Comparison of ENCODE assay signal across 9 cellular contexts in genomic region chr1:18643154-18644012, GRCh38. TPM values are rescaled to one million over a fixed set of nuclear protein-coding genes. Genes with fewer than 3 reads are reported as not detected.
DNase-seq lines count a peak whose midpoint lies in the region; ATAC-seq and TF ChIP-seq lines count a peak whose summit lies in the region.
"Had no signal": no experiment of that assay in that cellular context is flagged by ENCODE, and none has a peak within 500 bp of the region (broad histone marks: within the 10 kb centered on the region; RNA-seq: fewer than 3 reads in every experiment).

No MANE protein-coding gene starts in this region.

- H3K4me3 Mint-ChIP-seq in WTC11 (peak overlapping the region; percentile 61), mesothelial cell of epicardium (peak overlapping the region; percentile 52)
- H3K4me3 Mint-ChIP-seq in activated T-helper 17 cell treated with anti-CD3 and anti-CD28 coated beads, Interleukin-2, amount 50 U/mL, for 72 hours, result no peak overlapping the region

- H3K9me3 Mint-ChIP-seq in WTC11 (no peaks in the 10 kb centered on the region), mesothelial cell of epicardium (no peaks in the 10 kb centered on the region)
- no peaks in the 10 kb centered on the region for H3K9me3 Mint-ChIP-seq in activated T-helper 17 cell treated with anti-CD3 and anti-CD28 coated beads, Interleukin-2, amount 50 U/mL, for 72 hours

- POLR2A ChIA-PET in WTC11 (lab: Charles Lee), result interaction anchor here (0.6 to 1.2 kb wide), 4 partner anchors 9 to 155 kb away, joined by 3 to 4 read pairs (median 3); no protein-coding TSS in a partner anchor

- H3K27ac Mint-ChIP-seq in WTC11, result no peak overlapping the region
- H3K27ac Mint-ChIP-seq in mesothelial cell of epicardium, result no peak overlapping the region
- no peak overlapping the region for H3K27ac Mint-ChIP-seq in activated T-helper 17 cell treated with anti-CD3 and anti-CD28 coated beads, Interleukin-2, amount 50 U/mL, for 72 hours

- H3K27me3 Mint-ChIP-seq in WTC11 (ENCODE audit: low read depth) (peaks cover 99% of the 10 kb centered on the region), mesothelial cell of epicardium (ENCODE audit: low read depth) (peaks cover 98% of the 10 kb centered on the region)
- H3K27me3 Mint-ChIP-seq in activated T-helper 17 cell treated with anti-CD3 and anti-CD28 coated beads, Interleukin-2, amount 50 U/mL, for 72 hours, result peaks cover 75% of the 10 kb centered on the region

- H3K36me3 Mint-ChIP-seq in WTC11, result no peaks in the 10 kb centered on the region
- no peaks in the 10 kb centered on the region for H3K36me3 Mint-ChIP-seq in mesothelial cell of epicardium
- peaks cover 13% of the 10 kb centered on the region for H3K36me3 Mint-ChIP-seq in activated T-helper 17 cell treated with anti-CD3 and anti-CD28 coated beads, Interleukin-2, amount 50 U/mL, for 72 hours (ENCODE audit: low read depth)

- ATAC-seq in WTC11 (peak; percentile 11), GM21723 (IDR thresholded peaks at IDR 0.05; ENCODE audit: unreplicated experiment) (no peak)
- ATAC-seq in activated T-helper 17 cell treated with anti-CD3 and anti-CD28 coated beads, Interleukin-2, amount 50 U/mL, for 72 hours (replicated peaks), result no peak

- CTCF ChIA-PET in WTC11 (lab: Charles Lee), result interaction anchor here (0.8 to 2.7 kb wide), 10 partner anchors 10 to 232 kb away, joined by 3 to 11 read pairs (median 4); no protein-coding TSS in a partner anchor

- peaks cover 71% of the 10 kb centered on the region for H3K4me1 Mint-ChIP-seq in WTC11
- peaks cover 10% of the 10 kb centered on the region for H3K4me1 Mint-ChIP-seq in mesothelial cell of epicardium
- H3K4me1 Mint-ChIP-seq in activated T-helper 17 cell treated with anti-CD3 and anti-CD28 coated beads, Interleukin-2, amount 50 U/mL, for 72 hours, result peaks cover 15% of the 10 kb centered on the region

- TF ChIP-seq CTCF in WTC11 (IDR thresholded peaks at IDR 0.05) (no peak), mesothelial cell of epicardium (IDR thresholded peaks at IDR 0.05; ENCODE audit: unreplicated experiment) (no peak)

- DNase-seq in AG20443 (ENCODE audit: low spot score) (peak; percentile 43), ELF-1 (ENCODE audit: low read depth, low spot score) (peak; percentile 89), WTC11 (ENCODE audit: low spot score) (peak; percentile 51), mesothelial cell of epicardium (ENCODE audit: low spot score in 2 of 2, unreplicated experiment in 2 of 2) (no peak), NCI-H2029 treated with DMSO at 0.1 percent for 48 hours (lab: John Stamatoyannopoulos, UW) (no peak), COLO829 (ENCODE audit: low spot score) (no peak)

TF ChIP-seq in WTC11, 78 proteins besides CTCF, POLR2A, EP300 and RAD21:
- TF ChIP-seq MXD4 (CRISPR knock-in tag; IDR thresholded peaks at IDR 0.05; ENCODE audit: borderline replicate concordance) (no peak), CBFB (CRISPR knock-in tag; IDR thresholded peaks at IDR 0.05; ENCODE audit: low read depth) (no peak), ZNF512 (CRISPR knock-in tag; IDR thresholded peaks at IDR 0.05; ENCODE audit: borderline replicate concordance) (no peak), NFE2L1 (CRISPR knock-in tag; IDR thresholded peaks at IDR 0.05) (no peak), E2F5 (CRISPR knock-in tag; IDR thresholded peaks at IDR 0.05) (no peak), NFATC4 (CRISPR knock-in tag; IDR thresholded peaks at IDR 0.05) (no peak), PRDM15 (CRISPR knock-in tag; IDR thresholded peaks at IDR 0.05) (peak; percentile 65), KAT7 (CRISPR knock-in tag; IDR thresholded peaks at IDR 0.05; ENCODE audit: borderline replicate concordance) (no peak)

RNA-seq across cellular contexts. Expression of gene PAX7, which starts 12.7 kb away (rescaled TPM):
- total RNA-seq in WTC11 (2021) (0.24 to 0.73 TPM (median 0.37 TPM) in 3 replicates), mesothelial cell of epicardium (0.07 TPM in 1 of 3 replicates, not detected in the others)
- total RNA-seq in activated T-helper 17 cell treated with anti-CD3 and anti-CD28 coated beads, Interleukin-2, amount 50 U/mL, for 72 hours, result not detected
- total RNA-seq: SJSA1 had no signal

Comparison
In these comparisons a context has a peak if more than half of its experiments do, and no peak if none do; other contexts are left out.
1. DNase-seq: peak in AG20443 (single experiment), ELF-1 (single experiment) and WTC11 (single experiment); none in mesothelial cell of epicardium (0 of 2), NCI-H2029 treated with DMSO at 0.1 percent for 48 hours (single experiment) and COLO829 (single experiment).